Comparison of ENCODE assay signal across 1 cellular context in genomic region chr5:125798311-125798710, GRCh38.
TF ChIP-seq lines count a peak whose summit lies in the region.

No MANE protein-coding gene starts in this region.

TF ChIP-seq in GM12878, 131 proteins besides CTCF, POLR2A, EP300 and RAD21 (continued from another document):
- TF ChIP-seq, protein P1, sequence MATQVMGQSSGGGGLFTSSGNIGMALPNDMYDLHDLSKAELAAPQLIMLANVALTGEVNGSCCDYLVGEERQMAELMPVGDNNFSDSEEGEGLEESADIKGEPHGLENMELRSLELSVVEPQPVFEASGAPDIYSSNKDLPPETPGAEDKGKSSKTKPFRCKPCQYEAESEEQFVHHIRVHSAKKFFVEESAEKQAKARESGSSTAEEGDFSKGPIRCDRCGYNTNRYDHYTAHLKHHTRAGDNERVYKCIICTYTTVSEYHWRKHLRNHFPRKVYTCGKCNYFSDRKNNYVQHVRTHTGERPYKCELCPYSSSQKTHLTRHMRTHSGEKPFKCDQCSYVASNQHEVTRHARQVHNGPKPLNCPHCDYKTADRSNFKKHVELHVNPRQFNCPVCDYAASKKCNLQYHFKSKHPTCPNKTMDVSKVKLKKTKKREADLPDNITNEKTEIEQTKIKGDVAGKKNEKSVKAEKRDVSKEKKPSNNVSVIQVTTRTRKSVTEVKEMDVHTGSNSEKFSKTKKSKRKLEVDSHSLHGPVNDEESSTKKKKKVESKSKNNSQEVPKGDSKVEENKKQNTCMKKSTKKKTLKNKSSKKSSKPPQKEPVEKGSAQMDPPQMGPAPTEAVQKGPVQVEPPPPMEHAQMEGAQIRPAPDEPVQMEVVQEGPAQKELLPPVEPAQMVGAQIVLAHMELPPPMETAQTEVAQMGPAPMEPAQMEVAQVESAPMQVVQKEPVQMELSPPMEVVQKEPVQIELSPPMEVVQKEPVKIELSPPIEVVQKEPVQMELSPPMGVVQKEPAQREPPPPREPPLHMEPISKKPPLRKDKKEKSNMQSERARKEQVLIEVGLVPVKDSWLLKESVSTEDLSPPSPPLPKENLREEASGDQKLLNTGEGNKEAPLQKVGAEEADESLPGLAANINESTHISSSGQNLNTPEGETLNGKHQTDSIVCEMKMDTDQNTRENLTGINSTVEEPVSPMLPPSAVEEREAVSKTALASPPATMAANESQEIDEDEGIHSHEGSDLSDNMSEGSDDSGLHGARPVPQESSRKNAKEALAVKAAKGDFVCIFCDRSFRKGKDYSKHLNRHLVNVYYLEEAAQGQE (IDR thresholded peaks at IDR 0.05; ENCODE audit: low read depth, low read length) = peak; percentile 81
- TF ChIP-seq, protein P2, sequence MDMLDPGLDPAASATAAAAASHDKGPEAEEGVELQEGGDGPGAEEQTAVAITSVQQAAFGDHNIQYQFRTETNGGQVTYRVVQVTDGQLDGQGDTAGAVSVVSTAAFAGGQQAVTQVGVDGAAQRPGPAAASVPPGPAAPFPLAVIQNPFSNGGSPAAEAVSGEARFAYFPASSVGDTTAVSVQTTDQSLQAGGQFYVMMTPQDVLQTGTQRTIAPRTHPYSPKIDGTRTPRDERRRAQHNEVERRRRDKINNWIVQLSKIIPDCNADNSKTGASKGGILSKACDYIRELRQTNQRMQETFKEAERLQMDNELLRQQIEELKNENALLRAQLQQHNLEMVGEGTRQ (IDR thresholded peaks at IDR 0.05; ENCODE audit: borderline replicate concordance, low read depth, low read length) = no peak
- TF ChIP-seq, protein P3, sequence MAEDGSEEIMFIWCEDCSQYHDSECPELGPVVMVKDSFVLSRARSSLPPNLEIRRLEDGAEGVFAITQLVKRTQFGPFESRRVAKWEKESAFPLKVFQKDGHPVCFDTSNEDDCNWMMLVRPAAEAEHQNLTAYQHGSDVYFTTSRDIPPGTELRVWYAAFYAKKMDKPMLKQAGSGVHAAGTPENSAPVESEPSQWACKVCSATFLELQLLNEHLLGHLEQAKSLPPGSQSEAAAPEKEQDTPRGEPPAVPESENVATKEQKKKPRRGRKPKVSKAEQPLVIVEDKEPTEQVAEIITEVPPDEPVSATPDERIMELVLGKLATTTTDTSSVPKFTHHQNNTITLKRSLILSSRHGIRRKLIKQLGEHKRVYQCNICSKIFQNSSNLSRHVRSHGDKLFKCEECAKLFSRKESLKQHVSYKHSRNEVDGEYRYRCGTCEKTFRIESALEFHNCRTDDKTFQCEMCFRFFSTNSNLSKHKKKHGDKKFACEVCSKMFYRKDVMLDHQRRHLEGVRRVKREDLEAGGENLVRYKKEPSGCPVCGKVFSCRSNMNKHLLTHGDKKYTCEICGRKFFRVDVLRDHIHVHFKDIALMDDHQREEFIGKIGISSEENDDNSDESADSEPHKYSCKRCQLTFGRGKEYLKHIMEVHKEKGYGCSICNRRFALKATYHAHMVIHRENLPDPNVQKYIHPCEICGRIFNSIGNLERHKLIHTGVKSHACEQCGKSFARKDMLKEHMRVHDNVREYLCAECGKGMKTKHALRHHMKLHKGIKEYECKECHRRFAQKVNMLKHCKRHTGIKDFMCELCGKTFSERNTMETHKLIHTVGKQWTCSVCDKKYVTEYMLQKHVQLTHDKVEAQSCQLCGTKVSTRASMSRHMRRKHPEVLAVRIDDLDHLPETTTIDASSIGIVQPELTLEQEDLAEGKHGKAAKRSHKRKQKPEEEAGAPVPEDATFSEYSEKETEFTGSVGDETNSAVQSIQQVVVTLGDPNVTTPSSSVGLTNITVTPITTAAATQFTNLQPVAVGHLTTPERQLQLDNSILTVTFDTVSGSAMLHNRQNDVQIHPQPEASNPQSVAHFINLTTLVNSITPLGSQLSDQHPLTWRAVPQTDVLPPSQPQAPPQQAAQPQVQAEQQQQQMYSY (CRISPR knock-in tag; IDR thresholded peaks at IDR 0.05) = no peak
